ENCODE assay signal across 2 cellular contexts in genomic region chr3:32015638-32016037, GRCh38. TPM values are rescaled to one million over a fixed set of nuclear protein-coding genes. Genes with fewer than 3 reads are reported as not detected.
"Had no signal": no experiment of that assay in that cellular context is flagged by ENCODE, and none has a peak within 500 bp of the region (broad histone marks: within the 10 kb centered on the region; RNA-seq: fewer than 3 reads in every experiment).

No MANE protein-coding gene starts in this region.

RNA-seq across cellular contexts. Expression of gene ZNF860, which starts 34.1 kb away (rescaled TPM):
- total RNA-seq: left lobe of liver had no signal
- polyA plus RNA-seq: immature natural killer cell had no signal
